Comparison of ENCODE assay signal across 13 cellular contexts in genomic region chr6:117169060-117169635, GRCh38.
DNase-seq lines count a peak whose midpoint lies in the region; ATAC-seq and TF ChIP-seq lines count a peak whose summit lies in the region.
"Had no signal": no experiment of that assay in that cellular context is flagged by ENCODE, and none has a peak within 500 bp of the region (broad histone marks: within the 10 kb centered on the region; RNA-seq: fewer than 3 reads in every experiment).

No MANE protein-coding gene starts in this region.

- no peak overlapping the region for H3K4me3 ChIP-seq in PC-3 (ENCODE audit: low read length)
- no peak overlapping the region for H3K4me3 ChIP-seq in mammary epithelial cell (replicated peaks in 1 of 3; ENCODE audit: insufficient read depth in 1 of 3, low read depth in 2 of 3, low read length in 3 of 3)
- H3K4me3 ChIP-seq in neural cell (ENCODE audit: low read length) = peak overlapping the region; percentile 23
- H3K4me3 ChIP-seq: MG63 had no signal

- TF ChIP-seq CTCF in PC-3 (conservative IDR thresholded peaks at IDR 0.05; ENCODE audit: low read depth, low read length) (no peak), mammary epithelial cell (conservative IDR thresholded peaks at IDR 0.05 in 1 of 2, IDR thresholded peaks at IDR 0.05 in 1 of 2; ENCODE audit: extremely low read depth in 1 of 2, insufficient read depth in 1 of 2, low read depth in 1 of 2, low read length in 2 of 2) (no peak), neural cell (IDR thresholded peaks at IDR 0.05; ENCODE audit: poor library complexity, severe bottlenecking) (no peak), nephron progenitor cell (IDR thresholded peaks at IDR 0.05) (no peak)

- CTCF ChIA-PET in PC-3 (lab: Charles Lee) = no interaction called here
- CTCF ChIA-PET in mammary epithelial cell (lab: Charles Lee; ENCODE audit: low non-redundant PET) = interaction anchor here (0.7 kb wide), 1 partner anchor 197 kb away, joined by 5 read pairs; no protein-coding TSS in a partner anchor
- CTCF ChIA-PET in activated CD4-positive, alpha-beta memory T cell treated with anti-CD3 and anti-CD28 coated beads for 36 hours (lab: Charles Lee) = no interaction called here

- ATAC-seq in PC-3 (no peak), GM21526 (IDR thresholded peaks at IDR 0.05; ENCODE audit: low FRiP score, unreplicated experiment) (no peak)

- peak overlapping the region; percentile 41 for H3K4me2 ChIP-seq in PC-3 (ENCODE audit: low read length)
- peak overlapping the region; percentile 25 for H3K4me2 ChIP-seq in mammary epithelial cell (ENCODE audit: insufficient read depth, low read depth, low read length)
- no peak overlapping the region for H3K4me2 ChIP-seq in neural cell (ENCODE audit: low read length)
- H3K4me2 ChIP-seq: KMS-11 had no signal

- no peaks in the 10 kb centered on the region for H3K27me3 Mint-ChIP-seq in nephron progenitor cell (ENCODE audit: low read depth, poor library complexity)
- H3K27me3 Mint-ChIP-seq in activated CD4-positive, alpha-beta memory T cell treated with anti-CD3 and anti-CD28 coated beads for 36 hours = no peaks in the 10 kb centered on the region

- WGBS in mammary epithelial cell (ENCODE audit: low coverage, missing lambda C conversion rate) = 51% methylated on average over 5 of the region's 5 CpGs

- peaks cover 5% of the 10 kb centered on the region for H3K9me3 Mint-ChIP-seq in nephron progenitor cell
- H3K9me3 Mint-ChIP-seq in activated CD4-positive, alpha-beta memory T cell treated with anti-CD3 and anti-CD28 coated beads for 36 hours = peaks cover 2% of the 10 kb centered on the region

- TF ChIP-seq RAD21 in neural cell (conservative IDR thresholded peaks at IDR 0.05) = no peak

- H2AFZ ChIP-seq in PC-3 (ENCODE audit: low read length) (no peak overlapping the region), mammary epithelial cell (ENCODE audit: low read depth, low read length) (peak overlapping the region; percentile 3), neural cell (ENCODE audit: low read depth, low read length) (no peak overlapping the region)

- no peaks in the 10 kb centered on the region for H3K27me3 ChIP-seq in PC-3 (ENCODE audit: low read length)
- no peaks in the 10 kb centered on the region for H3K27me3 ChIP-seq in mammary epithelial cell (ENCODE audit: insufficient read depth, low read length)
- H3K27me3 ChIP-seq in neural cell (ENCODE audit: insufficient read depth, low read depth, low read length) = no peaks in the 10 kb centered on the region
- H3K27me3 ChIP-seq: MG63 had no signal

- H3K9ac ChIP-seq in PC-3 (ENCODE audit: low read length) (no peak overlapping the region), mammary epithelial cell (ENCODE audit: insufficient read depth, low read length) (no peak overlapping the region), neural cell (ENCODE audit: low read length) (no peak overlapping the region)
- H3K9ac ChIP-seq: KMS-11 had no signal

- no peak for TF ChIP-seq EP300 in neural cell (conservative IDR thresholded peaks at IDR 0.05; ENCODE audit: poor library complexity, severe bottlenecking)

- H3K36me3 ChIP-seq in PC-3 (ENCODE audit: low read depth, low read length) (no peaks in the 10 kb centered on the region), mammary epithelial cell (ENCODE audit: insufficient read depth, low read length) (no peaks in the 10 kb centered on the region), neural cell (ENCODE audit: insufficient read depth, low read length) (no peaks in the 10 kb centered on the region)
- H3K36me3 ChIP-seq: MG63 had no signal

- peak overlapping the region; percentile 70 for H3K27ac ChIP-seq in PC-3 (ENCODE audit: low read length)
- no peak overlapping the region for H3K27ac ChIP-seq in mammary epithelial cell (ENCODE audit: insufficient read depth, low read depth, low read length)
- no peak overlapping the region for H3K27ac ChIP-seq in neural cell (ENCODE audit: low read length)
- H3K27ac ChIP-seq: KMS-11 had no signal

- intact Hi-C loops in PC-3 (cut with micrococcal nuclease) = loop anchor here (10.0 kb wide), 1 partner anchor 146 kb away; no protein-coding TSS in a partner anchor
- intact Hi-C loops in mammary epithelial cell (cut with micrococcal nuclease) = loop anchor here (2.0 to 10.0 kb wide), 3 partner anchors 68 to 436 kb away; partner anchors contain the start of gene GOPC
- intact Hi-C loops in activated CD4-positive, alpha-beta memory T cell treated with anti-CD3 and anti-CD28 coated beads for 36 hours (cut with micrococcal nuclease) = no loop called here

- BruUV-seq in PC-3 (replicated peaks; lab: Mats Ljungman, UMichigan) = no TSS peak
- BruUV-seq in mammary epithelial cell (replicated peaks; lab: Mats Ljungman, UMichigan) = no TSS peak

- DNase-seq in EH (ENCODE audit: low read depth) = peak; percentile 14
- no peak for DNase-seq in PC-3
- no peak for DNase-seq in mammary epithelial cell
- no peak for DNase-seq in effector CD8-positive, alpha-beta T cell (lab: John Stamatoyannopoulos, UW)
- DNase-seq in nephron progenitor cell = no peak
- no peak for DNase-seq in activated CD4-positive, alpha-beta memory T cell treated with anti-CD3 and anti-CD28 coated beads for 36 hours
- DNase-seq: MG63, NCI-H1092 treated with DMSO at 0.1 percent for 48 hours, NCI-H2081 treated with DMSO at 0.1 percent for 48 hours had no signal

- H3K9me2 ChIP-seq in PC-3 (replicated peaks; ENCODE audit: low read length) (no peaks in the 10 kb centered on the region), neural cell (ENCODE audit: insufficient read depth, low read length) (no peaks in the 10 kb centered on the region)

- H3K4me3 Mint-ChIP-seq in nephron progenitor cell = no peak overlapping the region
- no peak overlapping the region for H3K4me3 Mint-ChIP-seq in activated CD4-positive, alpha-beta memory T cell treated with anti-CD3 and anti-CD28 coated beads for 36 hours
- H3K4me3 Mint-ChIP-seq: CD14-positive monocyte had no signal

- no peaks in the 10 kb centered on the region for H3F3A ChIP-seq in PC-3 (ENCODE audit: low read length, unreplicated experiment)
- no peaks in the 10 kb centered on the region for H3F3A ChIP-seq in neural cell (ENCODE audit: insufficient read depth, low read length, poor library complexity, severe bottlenecking)

- POLR2A ChIA-PET in PC-3 (lab: Charles Lee; ENCODE audit: unreplicated experiment) = no interaction called here
- POLR2A ChIA-PET in activated CD4-positive, alpha-beta memory T cell treated with anti-CD3 and anti-CD28 coated beads for 36 hours (lab: Charles Lee) = no interaction called here

- H3K9me3 ChIP-seq in PC-3 (ENCODE audit: low read length) = no peaks in the 10 kb centered on the region
- peaks cover 5% of the 10 kb centered on the region for H3K9me3 ChIP-seq in mammary epithelial cell (replicated peaks; ENCODE audit: insufficient read depth, low read length)
- H3K9me3 ChIP-seq in neural cell (ENCODE audit: low read length) = no peaks in the 10 kb centered on the region

- in situ Hi-C loops in mammary epithelial cell (cut with MboI; ENCODE audit: low sequenced_read_pairs in 2 of 2) = loop anchor here in 1 of 2 donors (25.0 kb wide), 1 partner anchor 182 kb away; no protein-coding TSS in a partner anchor

- dilution Hi-C loops in mammary epithelial cell (cut with HindIII; ENCODE audit: low sequenced_read_pairs) = loop anchor here (5.0 kb wide), 1 partner anchor 52 kb away; no protein-coding TSS in a partner anchor

- H3K36me3 Mint-ChIP-seq in nephron progenitor cell (ENCODE audit: low read depth) = no peaks in the 10 kb centered on the region
- H3K36me3 Mint-ChIP-seq in activated CD4-positive, alpha-beta memory T cell treated with anti-CD3 and anti-CD28 coated beads for 36 hours = no peaks in the 10 kb centered on the region
- H3K36me3 Mint-ChIP-seq: CD14-positive monocyte had no signal

- H3K79me2 ChIP-seq in PC-3 (ENCODE audit: low read length) (no peaks in the 10 kb centered on the region), mammary epithelial cell (ENCODE audit: insufficient read depth, low read length) (no peaks in the 10 kb centered on the region), neural cell (replicated peaks; ENCODE audit: insufficient read depth, low read length) (no peaks in the 10 kb centered on the region)

- H4K20me1 ChIP-seq in PC-3 (ENCODE audit: low read length) (no peaks in the 10 kb centered on the region), mammary epithelial cell (ENCODE audit: insufficient read depth, low read length) (no peaks in the 10 kb centered on the region), neural cell (ENCODE audit: insufficient read depth) (no peaks in the 10 kb centered on the region)

- H3K27ac Mint-ChIP-seq in nephron progenitor cell = no peak overlapping the region
- H3K27ac Mint-ChIP-seq in activated CD4-positive, alpha-beta memory T cell treated with anti-CD3 and anti-CD28 coated beads for 36 hours = no peak overlapping the region
- H3K27ac Mint-ChIP-seq: CD14-positive monocyte had no signal

- peaks cover 45% of the 10 kb centered on the region for H3K4me1 ChIP-seq in PC-3 (ENCODE audit: insufficient read depth, low read length)
- H3K4me1 ChIP-seq in mammary epithelial cell (ENCODE audit: insufficient read depth, low read length) = peaks cover 38% of the 10 kb centered on the region

- peaks cover 19% of the 10 kb centered on the region for H3K4me1 Mint-ChIP-seq in nephron progenitor cell
- H3K4me1 Mint-ChIP-seq in activated CD4-positive, alpha-beta memory T cell treated with anti-CD3 and anti-CD28 coated beads for 36 hours (ENCODE audit: low read depth) = no peaks in the 10 kb centered on the region
- H3K4me1 Mint-ChIP-seq: CD14-positive monocyte had no signal

TF ChIP-seq in neural cell, 6 proteins besides CTCF, POLR2A, EP300 and RAD21 (continues in another document):
- TF ChIP-seq POLR2AphosphoS5 (IDR thresholded peaks at IDR 0.05) (no peak), MXI1 (conservative IDR thresholded peaks at IDR 0.05; ENCODE audit: poor library complexity, severe bottlenecking) (no peak), EZH2 (IDR thresholded peaks at IDR 0.05; ENCODE audit: borderline replicate concordance, insufficient read depth, low read length, poor library complexity, severe bottlenecking) (no peak), SMC3 (conservative IDR thresholded peaks at IDR 0.05; ENCODE audit: poor library complexity) (no peak)
